16 cellular contexts compared by ENCODE assay signal in the genomic region with DNA sequence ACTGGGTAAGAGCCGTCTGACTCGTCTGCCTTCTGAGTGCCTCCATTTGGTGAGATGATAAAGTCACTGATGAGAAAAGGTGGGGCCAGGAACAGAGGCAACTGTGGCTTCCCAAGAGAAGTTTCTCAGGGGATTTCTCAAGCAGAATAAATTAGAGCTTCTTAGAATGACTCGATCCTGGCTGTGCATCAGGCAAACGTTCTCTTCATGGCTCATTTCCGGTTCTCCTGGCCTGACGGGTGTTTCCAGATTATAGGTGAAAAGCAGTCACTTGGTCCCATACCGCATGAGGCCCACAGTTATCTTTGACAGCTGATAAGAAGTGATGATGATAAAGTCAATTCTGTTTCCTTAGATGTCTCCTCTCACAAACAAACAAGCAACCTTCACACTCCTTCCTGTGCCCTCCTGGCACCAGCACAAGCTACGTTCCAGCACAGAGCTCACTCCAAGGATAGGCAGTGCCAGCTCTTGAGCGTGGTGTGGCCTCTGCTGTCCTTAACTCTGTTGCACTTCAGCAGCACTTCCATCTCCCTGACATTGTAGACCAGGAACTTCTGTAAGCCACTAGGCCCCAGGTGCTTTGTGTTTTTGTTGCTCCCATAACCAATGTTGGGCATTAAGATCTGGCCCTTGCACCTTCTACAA. TPM values are rescaled to one million over a fixed set of nuclear protein-coding genes. Genes with fewer than 3 reads are reported as not detected.
A peak's percentile ranks its signal among the peaks of the same experiment; 100 is the strongest.
DNase-seq lines count a peak whose midpoint lies in the region; ATAC-seq, FAIRE-seq and TF ChIP-seq lines count a peak whose summit lies in the region.
"Had no signal": no experiment of that assay in that cellular context is flagged by ENCODE, and none has a peak within 500 bp of the region (broad histone marks: within the 10 kb centered on the region; RNA-seq: fewer than 3 reads in every experiment).

No MANE protein-coding gene starts in this region.

- no peak overlapping the region for H3K4me2 ChIP-seq in astrocyte (ENCODE audit: low read length)
- no peak overlapping the region for H3K4me2 ChIP-seq in parathyroid adenoma (ENCODE audit: low read length)

- FAIRE-seq in astrocyte (lab: Jason Lieb, UNC) = no peak
- FAIRE-seq: keratinocyte had no signal

- H3K36me3 Mint-ChIP-seq in astrocyte (ENCODE audit: low read depth, unreplicated experiment) = no peaks in the 10 kb centered on the region

- DNase-seq in NCI-H345 (lab: John Stamatoyannopoulos, UW) (peak; percentile 6), NCI-H345 treated with DMSO at 0.1 percent for 48 hours (lab: John Stamatoyannopoulos, UW; ENCODE audit: unreplicated experiment) (no peak), astrocyte (ENCODE audit: low read depth) (peak; percentile 30), activated gamma-delta T cell treated with Interleukin-2 at 50 U/mL for 16 hours (no peak), NCI-H748 treated with DMSO at 0.1 percent for 48 hours (lab: John Stamatoyannopoulos, UW) (no peak), activated T-cell treated with anti-CD3 and anti-CD28 coated beads for 4 hours (no peak)
- DNase-seq: 8988T; activated B cell treated with CpG ODN at 0.5 μM for 24 hours; activated naive CD4-positive, alpha-beta T cell treated with anti-CD3 and anti-CD28 coated beads, Interleukin-2, amount 10 ng/mL, durations not matched to agents 7 days and 5 days; naive thymus-derived CD4-positive, alpha-beta T cell; NCI-H1092 treated with DMSO at 0.1 percent for 48 hours; NCI-H69 had no signal

- H3K36me3 ChIP-seq in astrocyte (ENCODE audit: insufficient read depth, low read length) = no peaks in the 10 kb centered on the region
- H3K36me3 ChIP-seq in parathyroid adenoma (ENCODE audit: control insufficient read depth, insufficient read depth, low read length) = no peaks in the 10 kb centered on the region

- no peak overlapping the region for H2AFZ ChIP-seq in astrocyte (ENCODE audit: low read depth, low read length)
- peak overlapping the region; percentile 11 for H2AFZ ChIP-seq in parathyroid adenoma

- H3K4me1 ChIP-seq in astrocyte (ENCODE audit: insufficient read depth, low read length) = peaks cover 5% of the 10 kb centered on the region
- H3K4me1 ChIP-seq in parathyroid adenoma = no peaks in the 10 kb centered on the region

- H4K20me1 ChIP-seq in astrocyte (ENCODE audit: insufficient read depth, low read length) = no peaks in the 10 kb centered on the region

- H3K4me1 Mint-ChIP-seq in astrocyte (ENCODE audit: low read depth, unreplicated experiment) = peaks cover 11% of the 10 kb centered on the region
- H3K4me1 Mint-ChIP-seq: activated B cell treated with CpG ODN at 0.5 μM for 24 hours; activated naive CD4-positive, alpha-beta T cell treated with anti-CD3 and anti-CD28 coated beads, Interleukin-2, amount 10 ng/mL, durations not matched to agents 7 days and 5 days had no signal

- H3K27me3 Mint-ChIP-seq in astrocyte (ENCODE audit: low read depth, unreplicated experiment) = no peaks in the 10 kb centered on the region

- peak; percentile 66 for ATAC-seq in GM21529 (IDR thresholded peaks at IDR 0.05; ENCODE audit: unreplicated experiment)
- ATAC-seq: naive thymus-derived CD4-positive, alpha-beta T cell; sciatic nerve had no signal

- no peak overlapping the region for H3K27ac ChIP-seq in astrocyte (ENCODE audit: low read depth, low read length)
- no peak overlapping the region for H3K27ac ChIP-seq in parathyroid adenoma

- peaks cover 15% of the 10 kb centered on the region for H3K9me3 Mint-ChIP-seq in astrocyte (ENCODE audit: unreplicated experiment)

- H3K27me3 ChIP-seq in astrocyte (ENCODE audit: insufficient read depth, low read length) (no peaks in the 10 kb centered on the region), parathyroid adenoma (ENCODE audit: control insufficient read depth, insufficient read depth, low read length) (no peaks in the 10 kb centered on the region)

- H3K9ac ChIP-seq in astrocyte (ENCODE audit: low read length) (no peak overlapping the region), parathyroid adenoma (no peak overlapping the region)

- no peak overlapping the region for H3K27ac Mint-ChIP-seq in astrocyte (ENCODE audit: unreplicated experiment)
- H3K27ac Mint-ChIP-seq: activated B cell treated with CpG ODN at 0.5 μM for 24 hours; activated naive CD4-positive, alpha-beta T cell treated with anti-CD3 and anti-CD28 coated beads, Interleukin-2, amount 10 ng/mL, durations not matched to agents 7 days and 5 days; naive thymus-derived CD4-positive, alpha-beta T cell had no signal

- TF ChIP-seq CTCF in astrocyte (IDR thresholded peaks at IDR 0.05; ENCODE audit: insufficient read depth, low read depth, low read length) (no peak), parathyroid adenoma (IDR thresholded peaks at IDR 0.05) (no peak)

- no peaks in the 10 kb centered on the region for H3K9me3 ChIP-seq in astrocyte (ENCODE audit: insufficient read depth, low read depth, low read length)
- no peaks in the 10 kb centered on the region for H3K9me3 ChIP-seq in parathyroid adenoma (ENCODE audit: control insufficient read depth, low read length)

- H3K79me2 ChIP-seq in astrocyte (ENCODE audit: insufficient read depth, low read length) (no peaks in the 10 kb centered on the region), parathyroid adenoma (no peaks in the 10 kb centered on the region)

- H3K4me3 ChIP-seq in astrocyte (ENCODE audit: insufficient read depth, low read depth, low read length) (no peak overlapping the region), parathyroid adenoma (ENCODE audit: low read depth, low read length) (no peak overlapping the region)

- no peak overlapping the region for H3K4me3 Mint-ChIP-seq in astrocyte (ENCODE audit: unreplicated experiment)
- H3K4me3 Mint-ChIP-seq: activated B cell treated with CpG ODN at 0.5 μM for 24 hours; activated naive CD4-positive, alpha-beta T cell treated with anti-CD3 and anti-CD28 coated beads, Interleukin-2, amount 10 ng/mL, durations not matched to agents 7 days and 5 days; naive thymus-derived CD4-positive, alpha-beta T cell had no signal

RNA-seq across cellular contexts. Expression of a gene that starts 37.8 kb away (rescaled TPM):
- total RNA-seq in astrocyte = 0.19 and 1.6 TPM in 2 replicates
- total RNA-seq: activated B cell treated with CpG ODN at 0.5 μM for 24 hours; naive thymus-derived CD4-positive, alpha-beta T cell had no signal

Comparison
In these comparisons a context has a peak if more than half of its experiments do, and no peak if none do; other contexts are left out.
1. DNase-seq: peak in NCI-H345 (single experiment) and astrocyte (single experiment); none in NCI-H345 treated with DMSO at 0.1 percent for 48 hours (single experiment), activated gamma-delta T cell treated with Interleukin-2 at 50 U/mL for 16 hours (single experiment), NCI-H748 treated with DMSO at 0.1 percent for 48 hours (single experiment) and activated T-cell treated with anti-CD3 and anti-CD28 coated beads for 4 hours (single experiment).